Comparison of ENCODE assay signal across 1 cellular context in genomic region chr21:15441060-15441493, GRCh38.
TF ChIP-seq lines count a peak whose summit lies in the region.

No MANE protein-coding gene starts in this region.

TF ChIP-seq in HepG2, 621 proteins besides CTCF, POLR2A, EP300 and RAD21 (continued from another document and continues in another):
- TF ChIP-seq TRIM24 (CRISPR knock-in tag; IDR thresholded peaks at IDR 0.05), result peak; percentile 77; the same call in 1 of the 2 replicates
- peak; percentile 95 for TF ChIP-seq HDAC1 (CRISPR knock-in tag; IDR thresholded peaks at IDR 0.05)
- TF ChIP-seq ZNF232 (CRISPR knock-in tag; IDR thresholded peaks at IDR 0.05; ENCODE audit: borderline replicate concordance), result peak; percentile 82; the same call in 1 of the 2 replicates
- peak; percentile 79 for TF ChIP-seq ZNF574 (CRISPR knock-in tag; IDR thresholded peaks at IDR 0.05)
- peak; percentile 86; the same call in 1 of the 2 replicates for TF ChIP-seq IKZF5 (CRISPR knock-in tag; IDR thresholded peaks at IDR 0.05)
- TF ChIP-seq PREB (CRISPR knock-in tag; IDR thresholded peaks at IDR 0.05), result no peak
- no peak; the same call in 1 of the 2 replicates for TF ChIP-seq ZNF350 (CRISPR knock-in tag; IDR thresholded peaks at IDR 0.05; ENCODE audit: borderline replicate concordance, low read depth)
- TF ChIP-seq ETV5 (CRISPR knock-in tag; IDR thresholded peaks at IDR 0.05; ENCODE audit: borderline replicate concordance), result peak; percentile 97
- 0 out of 2 replicates have a peak, but pooled peaks have one; percentile 49 for TF ChIP-seq CCDC6 (CRISPR knock-in tag; IDR thresholded peaks at IDR 0.05)
- no peak for TF ChIP-seq MTF2 (CRISPR knock-in tag; IDR thresholded peaks at IDR 0.05; ENCODE audit: borderline replicate concordance)
- no peak for TF ChIP-seq ZHX1 (CRISPR knock-in tag; IDR thresholded peaks at IDR 0.05; ENCODE audit: low read depth)
- no peak for TF ChIP-seq ZNF260 (CRISPR knock-in tag; IDR thresholded peaks at IDR 0.05; ENCODE audit: borderline replicate concordance, low read depth)
- TF ChIP-seq ZNF276 (CRISPR knock-in tag; IDR thresholded peaks at IDR 0.05; ENCODE audit: low read depth), result no peak
- TF ChIP-seq POLR2AphosphoS5 (IDR thresholded peaks at IDR 0.05; ENCODE audit: low read depth, low read length), result 0 out of 2 replicates have a peak, but pooled peaks have one; percentile 29
- TF ChIP-seq GATAD2A (CRISPR knock-in tag; IDR thresholded peaks at IDR 0.05), result peak; percentile 96
- TF ChIP-seq ZNF788 (CRISPR knock-in tag; IDR thresholded peaks at IDR 0.05; ENCODE audit: borderline replicate concordance), result peak; percentile 70; the same call in 1 of the 2 replicates
- peak; percentile 97 for TF ChIP-seq ZNF710 (CRISPR knock-in tag; IDR thresholded peaks at IDR 0.05; ENCODE audit: borderline replicate concordance)
- TF ChIP-seq SOX5 (CRISPR knock-in tag; IDR thresholded peaks at IDR 0.05; ENCODE audit: borderline replicate concordance), result peak; percentile 99
- peak; percentile 54; the same call in 1 of the 2 replicates for TF ChIP-seq ZBTB33 (CRISPR knock-in tag; IDR thresholded peaks at IDR 0.05)
- 0 out of 2 replicates have a peak, but pooled peaks have one; percentile 33 for TF ChIP-seq SNAPC4 (CRISPR knock-in tag; IDR thresholded peaks at IDR 0.05)
- peak; percentile 90; the same call in 1 of the 2 replicates for TF ChIP-seq ZNF615 (CRISPR knock-in tag; IDR thresholded peaks at IDR 0.05; ENCODE audit: borderline replicate concordance)
- no peak for TF ChIP-seq ZNF547 (CRISPR knock-in tag; IDR thresholded peaks at IDR 0.05)
- peak; percentile 90 for TF ChIP-seq TBL1XR1 (IDR thresholded peaks at IDR 0.05; ENCODE audit: borderline replicate concordance, low read length, partially characterized antibody)
- peak; percentile 96 for TF ChIP-seq ZNF609 (CRISPR knock-in tag; IDR thresholded peaks at IDR 0.05; ENCODE audit: borderline replicate concordance)
- 0 out of 2 replicates have a peak, but pooled peaks have one; percentile 21 for TF ChIP-seq SALL2 (CRISPR knock-in tag; IDR thresholded peaks at IDR 0.05)
- 0 out of 2 replicates have a peak, but pooled peaks have one; percentile 29 for TF ChIP-seq ZNF670 (CRISPR knock-in tag; IDR thresholded peaks at IDR 0.05; ENCODE audit: borderline replicate concordance)
